ENCODE assay signal across 5 cellular contexts in genomic region chr5:139409116-139409515, GRCh38. TPM values are rescaled to one million over a fixed set of nuclear protein-coding genes. Genes with fewer than 3 reads are reported as not detected.
"Had no signal": no experiment of that assay in that cellular context is flagged by ENCODE, and none has a peak within 500 bp of the region (broad histone marks: within the 10 kb centered on the region; RNA-seq: fewer than 3 reads in every experiment).

No MANE protein-coding gene starts in this region.

RNA-seq across cellular contexts. Expression of gene MZB1, which starts 19.4 kb away (rescaled TPM):
- total RNA-seq: M059J, RPMI7951, SJSA1 had no signal

RNA-seq across cellular contexts. Expression of gene SLC23A1, which starts 26.0 kb away (rescaled TPM):
- total RNA-seq: K562, M059J, Right ventricle myocardium superior, RPMI7951, SJSA1 had no signal
